10 cellular contexts compared by ENCODE assay signal in the genomic region with DNA sequence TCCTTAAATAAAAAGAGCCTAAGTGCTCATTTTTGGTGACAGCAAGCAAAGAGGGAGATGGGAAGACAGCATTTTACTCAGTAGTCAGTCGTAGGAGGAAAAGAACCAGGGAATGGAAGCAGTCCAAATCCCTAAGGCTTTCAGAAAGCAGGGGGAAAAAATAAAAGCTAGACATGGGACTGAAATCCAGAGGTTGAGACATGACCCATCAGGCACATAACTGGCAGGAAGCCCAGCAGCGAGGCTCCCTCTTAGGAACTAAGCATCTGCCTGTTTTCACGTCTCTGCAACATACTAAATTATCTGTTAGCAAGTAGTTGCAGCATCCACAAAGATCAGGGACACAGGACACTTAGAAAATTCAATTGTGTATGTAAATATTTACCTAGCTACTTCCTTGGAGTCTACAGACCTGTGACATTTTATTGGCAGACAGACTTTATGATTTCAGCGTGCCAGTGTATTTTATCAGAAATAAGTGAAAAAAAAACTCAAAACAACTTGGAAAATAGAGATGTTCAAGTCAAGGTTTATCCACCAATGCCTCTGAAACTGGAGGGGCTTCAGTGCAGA.
A peak's percentile ranks its signal among the peaks of the same experiment; 100 is the strongest.
DNase-seq lines count a peak whose midpoint lies in the region; ATAC-seq, FAIRE-seq and TF ChIP-seq lines count a peak whose summit lies in the region.
"Had no signal": no experiment of that assay in that cellular context is flagged by ENCODE, and none has a peak within 500 bp of the region (broad histone marks: within the 10 kb centered on the region; RNA-seq: fewer than 3 reads in every experiment).

No MANE protein-coding gene starts in this region.

- ATAC-seq in A549 (no peak), Right ventricle myocardium inferior (peak; percentile 76)
- ATAC-seq: activated CD4-positive, alpha-beta T cell treated with anti-CD3 and anti-CD28 coated beads for 36 hours had no signal

- peak overlapping the region; percentile 94 for H3K27ac Mint-ChIP-seq in osteocyte (ENCODE audit: unreplicated experiment)
- H3K27ac Mint-ChIP-seq in activated CD4-positive, alpha-beta T cell treated with anti-CD3 and anti-CD28 coated beads, Interleukin-2, amount 10 ng/mL, durations not matched to agents 7 days and 5 days: no peak overlapping the region
- H3K27ac Mint-ChIP-seq: activated CD4-positive, alpha-beta T cell treated with anti-CD3 and anti-CD28 coated beads for 36 hours had no signal

- CTCF ChIA-PET in A549 (lab: Yijun Ruan, JAX): no interaction called here
- CTCF ChIA-PET in activated CD4-positive, alpha-beta T cell treated with anti-CD3 and anti-CD28 coated beads, Interleukin-2, amount 10 ng/mL, durations not matched to agents 7 days and 5 days (lab: Charles Lee): no interaction called here

- peaks cover 76% of the 10 kb centered on the region for H3K4me1 Mint-ChIP-seq in osteocyte (ENCODE audit: unreplicated experiment)
- H3K4me1 Mint-ChIP-seq in activated CD4-positive, alpha-beta T cell treated with anti-CD3 and anti-CD28 coated beads, Interleukin-2, amount 10 ng/mL, durations not matched to agents 7 days and 5 days: no peaks in the 10 kb centered on the region
- H3K4me1 Mint-ChIP-seq: activated CD4-positive, alpha-beta T cell treated with anti-CD3 and anti-CD28 coated beads for 36 hours had no signal

- peak overlapping the region; percentile 62 for H3K9ac ChIP-seq in adipocyte (ENCODE audit: low read length)

- intact Hi-C loops in Right ventricle myocardium inferior (cut with DNase I): no loop called here

- H3K4me3 ChIP-seq in A549: no peak overlapping the region
- H3K4me3 ChIP-seq in adipocyte (ENCODE audit: low read length): no peak overlapping the region
- H3K4me3 ChIP-seq: skin epidermis had no signal

- WGBS in A549 (ENCODE audit: missing lambda C conversion rate): 18% methylated on average over 4 of the region's 4 CpGs

- TF ChIP-seq CTCF in A549 (IDR thresholded peaks at IDR 0.05) (no peak), osteocyte (IDR thresholded peaks at IDR 0.05) (no peak)

- H3K27ac ChIP-seq in A549: peak overlapping the region; percentile 62 to 69; a peak in 4 of 6 replicates

- FAIRE-seq in A549 (lab: Jason Lieb, UNC): no peak

- peak overlapping the region; percentile 40 for H3K4me2 ChIP-seq in A549

- no peak overlapping the region for H3K4me3 Mint-ChIP-seq in osteocyte (ENCODE audit: unreplicated experiment)
- H3K4me3 Mint-ChIP-seq in activated CD4-positive, alpha-beta T cell treated with anti-CD3 and anti-CD28 coated beads, Interleukin-2, amount 10 ng/mL, durations not matched to agents 7 days and 5 days: no peak overlapping the region
- H3K4me3 Mint-ChIP-seq: activated CD4-positive, alpha-beta T cell treated with anti-CD3 and anti-CD28 coated beads for 36 hours had no signal

- no peaks in the 10 kb centered on the region for H3K27me3 Mint-ChIP-seq in osteocyte (ENCODE audit: unreplicated experiment)
- H3K27me3 Mint-ChIP-seq in activated CD4-positive, alpha-beta T cell treated with anti-CD3 and anti-CD28 coated beads, Interleukin-2, amount 10 ng/mL, durations not matched to agents 7 days and 5 days: no peaks in the 10 kb centered on the region

- TF ChIP-seq EP300 in A549 (IDR thresholded peaks at IDR 0.05): no peak

- no peak for TF ChIP-seq RAD21 in A549 (conservative IDR thresholded peaks at IDR 0.05 in 1 of 2, IDR thresholded peaks at IDR 0.05 in 1 of 2)

- H3K9me3 Mint-ChIP-seq in osteocyte (ENCODE audit: unreplicated experiment): no peaks in the 10 kb centered on the region
- H3K9me3 Mint-ChIP-seq in activated CD4-positive, alpha-beta T cell treated with anti-CD3 and anti-CD28 coated beads, Interleukin-2, amount 10 ng/mL, durations not matched to agents 7 days and 5 days: peaks cover 2% of the 10 kb centered on the region

- TF ChIP-seq POLR2A in A549 (IDR thresholded peaks at IDR 0.05; ENCODE audit: low read length): no peak

- no peaks in the 10 kb centered on the region for H3K36me3 ChIP-seq in adipocyte (ENCODE audit: control insufficient read depth, insufficient read depth, low read length, severe bottlenecking)

- POLR2A ChIA-PET in A549 (lab: Yijun Ruan, JAX): no interaction called here
- POLR2A ChIA-PET in activated CD4-positive, alpha-beta T cell treated with anti-CD3 and anti-CD28 coated beads, Interleukin-2, amount 10 ng/mL, durations not matched to agents 7 days and 5 days (lab: Charles Lee): no interaction called here

- H3K9me3 ChIP-seq in A549 (no peaks in the 10 kb centered on the region), adipocyte (ENCODE audit: control insufficient read depth, low read length) (no peaks in the 10 kb centered on the region)

- no peak for DNase-seq in A549 (ENCODE audit: low read depth in 1 of 2, low spot score in 1 of 2)
- DNase-seq in adipocyte (ENCODE audit: low read depth): peak; percentile 39
- peak; percentile 85 for DNase-seq in Right ventricle myocardium inferior (ENCODE audit: missing footprints)
- no peak for DNase-seq in osteocyte (ENCODE audit: extremely low spot score, unreplicated experiment)
- no peak for DNase-seq in stimulated activated CD4-positive, alpha-beta T cell treated with anti-CD3 and anti-CD28 coated beads, Interleukin-12 subunit alpha, Interleukin-12 subunit beta, amount 100 ng/mL, for 4 hours
- no peak for DNase-seq in DMS 273 (lab: John Stamatoyannopoulos, UW; ENCODE audit: unreplicated experiment)
- DNase-seq in activated CD4-positive, alpha-beta T cell treated with anti-CD3 and anti-CD28 coated beads, Interleukin-2, amount 10 ng/mL, durations not matched to agents 7 days and 5 days: no peak
- DNase-seq in SHP77 (lab: John Stamatoyannopoulos, UW): no peak
- DNase-seq: activated CD4-positive, alpha-beta T cell treated with anti-CD3 and anti-CD28 coated beads for 36 hours had no signal

- H3K4me1 ChIP-seq in A549 (peaks cover 30% of the 10 kb centered on the region), adipocyte (ENCODE audit: control insufficient read depth, insufficient read depth, low read length) (peaks cover 38% of the 10 kb centered on the region)

- H3K27me3 ChIP-seq in adipocyte (replicated peaks; ENCODE audit: control insufficient read depth, insufficient read depth, low read length): no peaks in the 10 kb centered on the region

- no peaks in the 10 kb centered on the region for H3K36me3 Mint-ChIP-seq in osteocyte (ENCODE audit: unreplicated experiment)
- no peaks in the 10 kb centered on the region for H3K36me3 Mint-ChIP-seq in activated CD4-positive, alpha-beta T cell treated with anti-CD3 and anti-CD28 coated beads, Interleukin-2, amount 10 ng/mL, durations not matched to agents 7 days and 5 days (ENCODE audit: low read depth)

TF ChIP-seq in A549, 52 proteins besides CTCF, POLR2A, EP300 and RAD21:
- TF ChIP-seq HMGXB4 (CRISPR knock-in tag; IDR thresholded peaks at IDR 0.05; ENCODE audit: borderline replicate concordance) (no peak), EHF (CRISPR knock-in tag; IDR thresholded peaks at IDR 0.05) (no peak), CBX8 (IDR thresholded peaks at IDR 0.05) (no peak), CEBPB (IDR thresholded peaks at IDR 0.05) (no peak), JUN (IDR thresholded peaks at IDR 0.05) (no peak), ZFP36 (IDR thresholded peaks at IDR 0.05; ENCODE audit: borderline replicate concordance, partially characterized antibody) (no peak), ESRRA (IDR thresholded peaks at IDR 0.05; ENCODE audit: borderline replicate concordance, low read length) (no peak), HOXA7 (CRISPR knock-in tag; IDR thresholded peaks at IDR 0.05) (no peak)
- TF ChIP-seq, protein P1, sequence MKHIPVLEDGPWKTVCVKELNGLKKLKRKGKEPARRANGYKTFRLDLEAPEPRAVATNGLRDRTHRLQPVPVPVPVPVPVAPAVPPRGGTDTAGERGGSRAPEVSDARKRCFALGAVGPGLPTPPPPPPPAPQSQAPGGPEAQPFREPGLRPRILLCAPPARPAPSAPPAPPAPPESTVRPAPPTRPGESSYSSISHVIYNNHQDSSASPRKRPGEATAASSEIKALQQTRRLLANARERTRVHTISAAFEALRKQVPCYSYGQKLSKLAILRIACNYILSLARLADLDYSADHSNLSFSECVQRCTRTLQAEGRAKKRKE (CRISPR knock-in tag; IDR thresholded peaks at IDR 0.05; ENCODE audit: low read depth): no peak
TF ChIP-seq in A549: peak in this region for 0.

Comparison
In these comparisons a context has a peak if more than half of its experiments do, and no peak if none do; other contexts are left out.
1. DNase-seq: peak in adipocyte (single experiment) and Right ventricle myocardium inferior (single experiment); none in A549 (0 of 2), osteocyte (single experiment), stimulated activated CD4-positive, alpha-beta T cell treated with anti-CD3 and anti-CD28 coated beads, Interleukin-12 subunit alpha, Interleukin-12 subunit beta, amount 100 ng/mL, for 4 hours (single experiment), DMS 273 (single experiment), activated CD4-positive, alpha-beta T cell treated with anti-CD3 and anti-CD28 coated beads, Interleukin-2, amount 10 ng/mL, durations not matched to agents 7 days and 5 days (single experiment) and SHP77 (0 of 2).